In genomic region chr18:54641734-54642133, GRCh38 we compare ENCODE assay signal across 36 cellular contexts. TPM values are rescaled to one million over a fixed set of nuclear protein-coding genes. Genes with fewer than 3 reads are reported as not detected.
"Had no signal": no experiment of that assay in that cellular context is flagged by ENCODE, and none has a peak within 500 bp of the region (broad histone marks: within the 10 kb centered on the region; RNA-seq: fewer than 3 reads in every experiment).

No MANE protein-coding gene starts in this region.

- H3K9me3 ChIP-seq: Peyer's patch, SJSA1, SK-N-SH had no signal

- H3K4me3 ChIP-seq: Peyer's patch, SJSA1 had no signal

- H3K27ac Mint-ChIP-seq: activated CD4-positive, alpha-beta memory T cell treated with anti-CD3 and anti-CD28 coated beads for 36 hours; activated naive CD4-positive, alpha-beta T cell treated with anti-CD3 and anti-CD28 coated beads, Interleukin-2, amount 50 U/mL, for 24 hours; activated T-cell treated with anti-CD3 and anti-CD28 coated beads, Interleukin-2, amount 50 U/mL, for 72 hours; activated T-helper 17 cell treated with anti-CD3 and anti-CD28 coated beads, Interleukin-2, amount 50 U/mL, for 72 hours; T-helper 1 cell treated with Interleukin-12 subunit alpha and Interleukin-12 subunit beta and Interleukin-4 antibody, amounts not matched to agents 30 μg/mL and 1 μg/mL, for 36 hours; T-helper 2 cell treated with Interferon-gamma antibody and Interleukin-4, amounts not matched to agents 5 μg/mL and 100 μg/mL, for 36 hours had no signal

- H3K4me1 ChIP-seq: Peyer's patch, SJSA1 had no signal

- H3K4me3 Mint-ChIP-seq: activated CD4-positive, alpha-beta memory T cell treated with anti-CD3 and anti-CD28 coated beads for 36 hours; activated naive CD4-positive, alpha-beta T cell treated with anti-CD3 and anti-CD28 coated beads, Interleukin-2, amount 50 U/mL, for 24 hours; activated T-cell treated with anti-CD3 and anti-CD28 coated beads, Interleukin-2, amount 50 U/mL, for 72 hours; activated T-helper 17 cell treated with anti-CD3 and anti-CD28 coated beads, Interleukin-2, amount 50 U/mL, for 72 hours; T-helper 1 cell treated with Interleukin-12 subunit alpha and Interleukin-12 subunit beta and Interleukin-4 antibody, amounts not matched to agents 30 μg/mL and 1 μg/mL, for 36 hours; T-helper 2 cell treated with Interferon-gamma antibody and Interleukin-4, amounts not matched to agents 5 μg/mL and 100 μg/mL, for 36 hours had no signal

- H3K9me3 Mint-ChIP-seq: activated CD4-positive, alpha-beta memory T cell treated with anti-CD3 and anti-CD28 coated beads for 36 hours; activated naive CD4-positive, alpha-beta T cell treated with anti-CD3 and anti-CD28 coated beads, Interleukin-2, amount 50 U/mL, for 24 hours; activated T-cell treated with anti-CD3 and anti-CD28 coated beads, Interleukin-2, amount 50 U/mL, for 72 hours; activated T-helper 17 cell treated with anti-CD3 and anti-CD28 coated beads, Interleukin-2, amount 50 U/mL, for 72 hours; T-helper 1 cell treated with Interleukin-12 subunit alpha and Interleukin-12 subunit beta and Interleukin-4 antibody, amounts not matched to agents 30 μg/mL and 1 μg/mL, for 36 hours; T-helper 2 cell treated with Interferon-gamma antibody and Interleukin-4, amounts not matched to agents 5 μg/mL and 100 μg/mL, for 36 hours had no signal

- H3K27ac ChIP-seq: Peyer's patch, SJSA1 had no signal

- DNase-seq: activated CD4-positive, alpha-beta memory T cell treated with anti-CD3 and anti-CD28 coated beads for 36 hours; activated CD4-positive, alpha-beta T cell treated with anti-CD3 and anti-CD28 coated beads for 4 hours; activated CD4-positive, alpha-beta T cell treated with anti-CD3 and anti-CD28 coated beads, Interleukin-2, amount 50 U/mL, for 1 hour; activated effector memory CD4-positive, alpha-beta T cell treated with anti-CD3 and anti-CD28 coated beads, Interleukin-2, amount 50 U/mL, for 16 hours; activated naive CD4-positive, alpha-beta T cell; activated T-cell treated with anti-CD3 and anti-CD28 coated beads, Interleukin-2, amount 50 U/mL, for 1 hour; activated T-cell treated with anti-CD3 and anti-CD28 coated beads, Interleukin-2, amount 50 U/mL, for 72 hours; amniotic stem cell; aorta; caudate nucleus; cerebellar nuclear complex; IMR-90; Karpas-422; KBM-7; MM.1S; MV-4-11; NCI-H1092; NCI-H1436 treated with DMSO at 0.1 percent for 48 hours; NCI-H1694 treated with DMSO at 0.1 percent for 48 hours; NCI-H2029; NCI-H345; NCI-H524 treated with DMSO at 0.1 percent for 48 hours; NCI-H748 treated with DMSO at 0.1 percent for 48 hours; NK-92 treated with Interleukin-12 subunit alpha and Interleukin-12 subunit beta, amount 100 ng/mL, for 24 hours; PC-3; Peyer's patch; RPMI8226; SHP77 treated with DMSO at 0.1 percent for 48 hours; SK-N-SH had no signal

- H3K27me3 ChIP-seq: Peyer's patch, SJSA1 had no signal

- ATAC-seq: activated T-cell treated with anti-CD3 and anti-CD28 coated beads, Interleukin-2, amount 50 U/mL, for 72 hours; activated T-helper 17 cell treated with anti-CD3 and anti-CD28 coated beads, Interleukin-2, amount 50 U/mL, for 72 hours; PC-3 had no signal

- H3K36me3 ChIP-seq: Peyer's patch, SJSA1 had no signal

- H3K4me1 Mint-ChIP-seq: activated naive CD4-positive, alpha-beta T cell treated with anti-CD3 and anti-CD28 coated beads, Interleukin-2, amount 50 U/mL, for 24 hours; activated T-helper 17 cell treated with anti-CD3 and anti-CD28 coated beads, Interleukin-2, amount 50 U/mL, for 72 hours had no signal

- H3K36me3 Mint-ChIP-seq: activated CD4-positive, alpha-beta memory T cell treated with anti-CD3 and anti-CD28 coated beads for 36 hours; activated naive CD4-positive, alpha-beta T cell treated with anti-CD3 and anti-CD28 coated beads, Interleukin-2, amount 50 U/mL, for 24 hours had no signal

RNA-seq across cellular contexts. Expression of gene DYNAP, which starts 50.7 kb away (rescaled TPM):
- total RNA-seq: activated CD4-positive, alpha-beta memory T cell treated with anti-CD3 and anti-CD28 coated beads for 36 hours; activated CD8-positive, alpha-beta memory T cell treated with anti-CD3 and anti-CD28 coated beads for 36 hours; activated T-cell treated with anti-CD3 and anti-CD28 coated beads, Interleukin-2, amount 50 U/mL, for 72 hours; activated T-helper 17 cell treated with anti-CD3 and anti-CD28 coated beads, Interleukin-2, amount 50 U/mL, for 72 hours; aorta; IMR-90; NCI-H460; PC-3; Peyer's patch; SJSA1 had no signal
- polyA plus RNA-seq: aorta, IMR-90, SK-N-SH had no signal
